18 cellular contexts compared by ENCODE assay signal in genomic region chr6:72832271-72832670, GRCh38.
"Had no signal": no experiment of that assay in that cellular context is flagged by ENCODE, and none has a peak within 500 bp of the region (broad histone marks: within the 10 kb centered on the region; RNA-seq: fewer than 3 reads in every experiment).

No MANE protein-coding gene starts in this region.

- H3K36me3 Mint-ChIP-seq: type B pancreatic cell had no signal

- H3K4me3 Mint-ChIP-seq: activated naive CD8-positive, alpha-beta T cell; activated T-cell treated with anti-CD3 and anti-CD28 coated beads, Interleukin-2, amount 50 U/mL, for 4 hours; dendritic cell treated with granulocyte-macrophage colony-stimulating factor and Interleukin-4, amounts not matched to agents 40 ng/mL and 50 ng/mL, for 4 days; neural crest cell; type B pancreatic cell had no signal

- H3K27ac ChIP-seq: breast epithelium, lower lobe of right lung, pancreas, skin epidermis, WERI-Rb-1 had no signal

- H3K27ac Mint-ChIP-seq: activated naive CD8-positive, alpha-beta T cell; dendritic cell treated with granulocyte-macrophage colony-stimulating factor and Interleukin-4, amounts not matched to agents 40 ng/mL and 50 ng/mL, for 4 days; type B pancreatic cell had no signal

- H3K9me3 ChIP-seq: breast epithelium, lower lobe of right lung, pancreas had no signal

- H3K27me3 Mint-ChIP-seq: activated naive CD8-positive, alpha-beta T cell; dendritic cell treated with granulocyte-macrophage colony-stimulating factor and Interleukin-4, amounts not matched to agents 40 ng/mL and 50 ng/mL, for 4 days; type B pancreatic cell had no signal

- H3K9me3 Mint-ChIP-seq: neural crest cell had no signal

- H3K4me1 ChIP-seq: breast epithelium, lower lobe of right lung, pancreas had no signal

- ATAC-seq: activated T-cell treated with anti-CD3 and anti-CD28 coated beads, Interleukin-2, amount 50 U/mL, for 4 hours; left colon; lower lobe of right lung; pancreas had no signal

- H3K36me3 ChIP-seq: breast epithelium, lower lobe of right lung, pancreas, WERI-Rb-1 had no signal

- H3K4me3 ChIP-seq: breast epithelium, lower lobe of right lung, pancreas, skin epidermis had no signal

- H3K4me1 Mint-ChIP-seq: neural crest cell had no signal

- DNase-seq: activated CD4-positive, alpha-beta T cell treated with anti-CD3 and anti-CD28 coated beads, Interleukin-2, amount 50 U/mL, for 48 hours; activated effector memory CD4-positive, alpha-beta T cell treated with anti-CD3 and anti-CD28 coated beads, Interleukin-2, amount 50 U/mL, for 16 hours; activated T-cell treated with anti-CD3 and anti-CD28 coated beads, Interleukin-2, amount 50 U/mL, for 4 hours; effector memory CD4-positive, alpha-beta T cell; left colon; lower lobe of right lung; midbrain; pancreas; retina; stimulated activated CD4-positive, alpha-beta T cell treated with anti-CD3 and anti-CD28 coated beads, Interleukin-4, amount 100 ng/mL, for 24 hours; stimulated activated naive CD4-positive, alpha-beta T cell treated with Interleukin-2 at 50 U/mL for 16 hours; WERI-Rb-1 had no signal

- H3K27me3 ChIP-seq: breast epithelium, pancreas had no signal
